Comparison of ENCODE assay signal across 1 cellular context in genomic region chr12:113129664-113130456, GRCh38.
TF ChIP-seq lines count a peak whose summit lies in the region.

No MANE protein-coding gene starts in this region.

TF ChIP-seq in GM12878, 131 proteins besides CTCF, POLR2A, EP300 and RAD21:
- TF ChIP-seq ZNF384 (IDR thresholded peaks at IDR 0.05; ENCODE audit: borderline replicate concordance, low read depth, low read length) (no peak), ZNF274 (IDR thresholded peaks at IDR 0.05; ENCODE audit: insufficient read depth, insufficient read length) (no peak), ZNF24 (IDR thresholded peaks at IDR 0.05) (no peak), RCOR1 (conservative IDR thresholded peaks at IDR 0.05; ENCODE audit: low read depth, low read length) (no peak), MEF2B (IDR thresholded peaks at IDR 0.05; ENCODE audit: partially characterized antibody, poor library complexity, severe bottlenecking) (peak; percentile 15), IRF5 (IDR thresholded peaks at IDR 0.05; ENCODE audit: borderline replicate concordance) (no peak), SP1 (IDR thresholded peaks at IDR 0.05; ENCODE audit: low read depth, low read length) (no peak), ZNF687 (IDR thresholded peaks at IDR 0.05) (0 out of 2 replicates have a peak, but pooled peaks have one; percentile 30), BHLHE40 (IDR thresholded peaks at IDR 0.05; ENCODE audit: borderline replicate concordance in 1 of 2, low read depth in 2 of 2, low read length in 1 of 2) (peak; percentile 55 to 92; a peak in 3 of 4 replicates), POLR2AphosphoS5 (IDR thresholded peaks at IDR 0.05; ENCODE audit: low read length) (no peak), TCF12 (IDR thresholded peaks at IDR 0.05; ENCODE audit: low read depth, low read length) (no peak), ZBED1 (IDR thresholded peaks at IDR 0.05; ENCODE audit: borderline replicate concordance) (no peak), LARP7 (IDR thresholded peaks at IDR 0.05) (no peak), POLR2AphosphoS2 (IDR thresholded peaks at IDR 0.05; ENCODE audit: low read depth, low read length) (no peak)
- TF ChIP-seq, protein P1, sequence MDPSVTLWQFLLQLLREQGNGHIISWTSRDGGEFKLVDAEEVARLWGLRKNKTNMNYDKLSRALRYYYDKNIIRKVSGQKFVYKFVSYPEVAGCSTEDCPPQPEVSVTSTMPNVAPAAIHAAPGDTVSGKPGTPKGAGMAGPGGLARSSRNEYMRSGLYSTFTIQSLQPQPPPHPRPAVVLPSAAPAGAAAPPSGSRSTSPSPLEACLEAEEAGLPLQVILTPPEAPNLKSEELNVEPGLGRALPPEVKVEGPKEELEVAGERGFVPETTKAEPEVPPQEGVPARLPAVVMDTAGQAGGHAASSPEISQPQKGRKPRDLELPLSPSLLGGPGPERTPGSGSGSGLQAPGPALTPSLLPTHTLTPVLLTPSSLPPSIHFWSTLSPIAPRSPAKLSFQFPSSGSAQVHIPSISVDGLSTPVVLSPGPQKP (IDR thresholded peaks at IDR 0.05; ENCODE audit: low read depth, low read length): no peak
TF ChIP-seq in GM12878: peak in this region for 3.
